In the genomic region with DNA sequence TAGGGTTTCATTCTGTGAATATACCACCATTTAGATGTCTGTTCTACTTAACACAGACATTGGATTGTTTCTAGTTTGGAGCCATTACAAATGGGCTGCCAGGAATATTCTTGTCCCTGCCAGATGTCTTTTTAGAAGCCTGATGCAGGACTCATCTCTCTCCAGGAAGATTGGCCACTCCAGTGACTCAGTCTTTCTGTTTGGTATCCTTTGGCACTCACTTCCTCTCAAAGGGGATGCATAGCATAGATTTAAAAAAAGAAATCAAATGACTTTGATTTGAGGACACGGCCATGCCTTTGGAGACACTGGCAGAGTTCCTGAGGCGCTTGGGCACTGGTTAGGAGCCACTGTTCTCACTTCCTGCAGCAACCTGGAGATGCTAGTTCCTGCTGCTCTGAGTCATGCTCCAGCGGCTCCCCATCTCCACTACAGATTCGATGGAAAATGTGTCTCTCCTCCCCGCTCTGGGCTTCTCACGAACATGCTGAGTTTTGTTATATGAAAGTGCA, we compare ENCODE assay signal across 9 cellular contexts. TPM values are rescaled to one million over a fixed set of nuclear protein-coding genes. Genes with fewer than 3 reads are reported as not detected.
A peak's percentile ranks its signal among the peaks of the same experiment; 100 is the strongest.
DNase-seq lines count a peak whose midpoint lies in the region; ATAC-seq, FAIRE-seq and TF ChIP-seq lines count a peak whose summit lies in the region.
"Had no signal": no experiment of that assay in that cellular context is flagged by ENCODE, and none has a peak within 500 bp of the region (broad histone marks: within the 10 kb centered on the region; RNA-seq: fewer than 3 reads in every experiment).

No MANE protein-coding gene starts in this region.

- FAIRE-seq in keratinocyte (lab: Jason Lieb, UNC) = peak; percentile 71

- ATAC-seq in GM19035 (IDR thresholded peaks at IDR 0.05; ENCODE audit: unreplicated experiment) = no peak

- H3K9me3 ChIP-seq in breast epithelium = no peaks in the 10 kb centered on the region
- H3K9me3 ChIP-seq in keratinocyte (ENCODE audit: control insufficient read depth, low read depth, low read length) = no peaks in the 10 kb centered on the region
- H3K9me3 ChIP-seq in tibial artery = no peaks in the 10 kb centered on the region

- H3K4me3 ChIP-seq in breast epithelium (no peak overlapping the region), keratinocyte (ENCODE audit: control insufficient read depth in 2 of 3, extremely low read depth in 1 of 3, insufficient read depth in 2 of 3, low read depth in 1 of 3, low read length in 3 of 3) (no peak overlapping the region), tibial artery (no peak overlapping the region)

- peak overlapping the region; percentile 18 to 40 for H3K27ac ChIP-seq in breast epithelium
- peak overlapping the region; percentile 49 for H3K27ac ChIP-seq in keratinocyte (ENCODE audit: control insufficient read depth, insufficient read depth, low read length)
- peak overlapping the region; percentile 63 to 67 for H3K27ac ChIP-seq in tibial artery

- H4K20me1 ChIP-seq in keratinocyte (ENCODE audit: control insufficient read depth, extremely low read depth, insufficient read depth, low read length) = no peaks in the 10 kb centered on the region

- TF ChIP-seq CTCF in breast epithelium (IDR thresholded peaks at IDR 0.05) (no peak), keratinocyte (optimal IDR thresholded peaks at IDR 0.05 in 1 of 3, IDR thresholded peaks at IDR 0.05 in 1 of 3, conservative IDR thresholded peaks at IDR 0.05 in 1 of 3; ENCODE audit: extremely low read depth in 1 of 3, insufficient read depth in 2 of 3, low read length in 3 of 3) (no peak), tibial artery (IDR thresholded peaks at IDR 0.05) (no peak)

- peak; percentile 2 for DNase-seq in SIG-M5 treated with dmso at 0.1 percent for 504 hours (lab: John Stamatoyannopoulos, UW; ENCODE audit: unreplicated experiment)
- no peak for DNase-seq in SIG-M5 (lab: John Stamatoyannopoulos, UW)
- peak in 1 of 2 donors; percentile 24 for DNase-seq in breast epithelium (ENCODE audit: low spot score in 2 of 2)
- no peak for DNase-seq in keratinocyte (ENCODE audit: low read depth, low spot score)
- DNase-seq in tibial artery = peak; percentile 42 to 76
- DNase-seq in NCI-H2227 treated with DMSO at 0.1 percent for 48 hours (lab: John Stamatoyannopoulos, UW) = no peak
- no peak for DNase-seq in HPDE6-E6E7 (ENCODE audit: extremely low spot score)

- H3K36me3 ChIP-seq in breast epithelium (no peaks in the 10 kb centered on the region), keratinocyte (ENCODE audit: control insufficient read depth in 2 of 2, extremely low read depth in 1 of 2, insufficient read depth in 2 of 2, low read length in 2 of 2) (no peaks in the 10 kb centered on the region), tibial artery (no peaks in the 10 kb centered on the region)

- no peaks in the 10 kb centered on the region for H3K9me1 ChIP-seq in keratinocyte (ENCODE audit: control insufficient read depth, extremely low read depth, insufficient read depth, low read length)

- no peak for TF ChIP-seq POLR2A in breast epithelium (IDR thresholded peaks at IDR 0.05)

- no peaks in the 10 kb centered on the region for H3K4me1 ChIP-seq in breast epithelium
- H3K4me1 ChIP-seq in keratinocyte (ENCODE audit: control insufficient read depth, extremely low read depth, insufficient read depth, low read length) = peaks cover 21% of the 10 kb centered on the region
- H3K4me1 ChIP-seq in tibial artery = peaks cover 0 to 42% (median 19%) of the 10 kb centered on the region in 4 donors

- H3K79me2 ChIP-seq in keratinocyte (ENCODE audit: control insufficient read depth, insufficient read depth, low read length) = no peaks in the 10 kb centered on the region

- H3K4me2 ChIP-seq in keratinocyte (ENCODE audit: control insufficient read depth, extremely low read depth, insufficient read depth, low read depth, low read length) = peak overlapping the region; percentile 24

- dilution Hi-C loops in keratinocyte (cut with MboI; ENCODE audit: extremely low pct_ligation_motif_present, low sequenced_read_pairs) = no loop called here

- H3K27me3 ChIP-seq in breast epithelium = no peaks in the 10 kb centered on the region
- no peaks in the 10 kb centered on the region for H3K27me3 ChIP-seq in keratinocyte (ENCODE audit: control insufficient read depth, extremely low read depth, insufficient read depth, low read length)
- no peaks in the 10 kb centered on the region for H3K27me3 ChIP-seq in tibial artery

- no peak overlapping the region for H3K9ac ChIP-seq in keratinocyte (ENCODE audit: control insufficient read depth, extremely low read depth, insufficient read depth, low read length)

- no peak overlapping the region for H2AFZ ChIP-seq in keratinocyte (ENCODE audit: control insufficient read depth, low read length)

- intact Hi-C loops in breast epithelium (cut with DNase I; ENCODE audit: low total_unique reads) (loop anchor here (2.0 kb wide), 1 partner anchor 60 kb away; no protein-coding TSS in a partner anchor), tibial artery (cut with DNase I; ENCODE audit: low total_unique reads) (loop anchor here (5.0 kb wide), 1 partner anchor 68 kb away; no protein-coding TSS in a partner anchor)

RNA-seq across cellular contexts. Expression of a gene that starts 3.5 kb away (rescaled TPM):
- total RNA-seq in breast epithelium = 1 to 10 TPM; 1.9 to 5.2 (median 2.6) TPM
- not detected in 3 replicates for polyA plus RNA-seq in keratinocyte
- not detected for polyA plus RNA-seq in keratinocyte (2011; ENCODE audit: low read depth)
- polyA plus RNA-seq in keratinocyte (2011; cell fraction: cytosol; rRNA removed) = not detected in 2 replicates
- polyA plus RNA-seq in keratinocyte (2011; cell fraction: nucleus; rRNA removed) = not detected in 2 replicates
- polyA plus RNA-seq in keratinocyte (2012; ENCODE audit: low replicate concordance) = not detected in 2 replicates
- polyA minus RNA-seq in keratinocyte = not detected in 3 replicates
- polyA minus RNA-seq in keratinocyte (2011; cell fraction: cytosol; rRNA and poly(A)+ RNA removed) = not detected
- polyA minus RNA-seq in keratinocyte (2011; cell fraction: nucleus; rRNA and poly(A)+ RNA removed) = not detected in 2 replicates
- polyA plus RNA-seq: IgD-negative memory B cell had no signal

Comparison
In these comparisons a context has a peak if more than half of its experiments do, and no peak if none do; other contexts are left out.
1. DNase-seq: peak in SIG-M5 treated with dmso at 0.1 percent for 504 hours (single experiment) and tibial artery (2 of 2); none in SIG-M5 (single experiment), keratinocyte (single experiment), NCI-H2227 treated with DMSO at 0.1 percent for 48 hours (single experiment) and HPDE6-E6E7 (single experiment).
2. Peak in every context shown above with its lines, with median percentiles within 50 percentile points of each other: H3K27ac ChIP-seq.